In the genomic region with DNA sequence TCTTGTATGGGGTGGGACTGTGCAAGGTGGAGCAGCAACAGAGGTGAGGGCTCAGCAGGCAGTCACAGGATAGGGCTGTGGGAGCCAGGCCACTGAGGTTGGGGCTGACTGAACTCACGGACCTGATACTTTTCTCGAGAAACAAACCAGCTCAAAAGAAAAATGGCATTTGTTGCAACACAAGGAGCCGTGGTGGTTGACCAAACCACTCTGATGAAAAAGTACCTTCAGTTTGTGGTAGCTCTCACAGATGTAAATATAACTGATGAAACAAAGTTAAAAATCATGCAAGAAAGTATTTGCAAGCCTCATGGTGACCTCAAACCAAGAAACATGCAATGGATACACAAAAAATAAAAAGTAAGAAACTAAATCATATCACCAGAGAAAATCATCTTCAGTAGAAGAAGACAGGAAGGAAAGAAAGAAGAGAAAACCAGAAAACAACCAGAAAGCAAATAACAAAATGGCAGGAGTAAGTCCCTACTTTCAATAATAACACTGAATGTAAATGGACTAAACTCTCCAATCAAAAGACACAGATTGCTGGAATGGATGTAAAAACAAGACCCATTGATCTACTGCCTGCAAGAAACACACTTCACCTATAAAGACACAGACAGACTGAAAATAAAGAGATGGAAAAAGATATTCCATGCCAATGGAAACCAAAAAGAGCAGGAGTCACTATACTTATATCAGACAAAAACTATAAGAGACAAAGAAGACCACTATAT, we compare ENCODE assay signal across 22 cellular contexts. TPM values are rescaled to one million over a fixed set of nuclear protein-coding genes. Genes with fewer than 3 reads are reported as not detected.
A peak's percentile ranks its signal among the peaks of the same experiment; 100 is the strongest.
DNase-seq lines count a peak whose midpoint lies in the region; ATAC-seq, FAIRE-seq and TF ChIP-seq lines count a peak whose summit lies in the region.
"Had no signal": no experiment of that assay in that cellular context is flagged by ENCODE, and none has a peak within 500 bp of the region (broad histone marks: within the 10 kb centered on the region; RNA-seq: fewer than 3 reads in every experiment).

No MANE protein-coding gene starts in this region.

- H3K9ac ChIP-seq in GM12878 (ENCODE audit: control insufficient read depth, insufficient read depth, low read length), result no peak overlapping the region
- H3K9ac ChIP-seq in neuronal stem cell (ENCODE audit: low read depth, low read length, poor library complexity), result no peak overlapping the region

- POLR2A ChIA-PET in GM12878 (lab: Charles Lee), result interaction anchor here (1.1 to 1.3 kb wide), 2 partner anchors 26 to 33 kb away, joined by 3 read pairs; no protein-coding TSS in a partner anchor

- H3K9me3 Mint-ChIP-seq in endothelial cell (ENCODE audit: unreplicated experiment) (no peaks in the 10 kb centered on the region), nephron progenitor cell (peaks cover 7% of the 10 kb centered on the region)
- H3K9me3 Mint-ChIP-seq: activated naive CD4-positive, alpha-beta T cell treated with anti-CD3 and anti-CD28 coated beads, Interleukin-2, amount 10 ng/mL, durations not matched to agents 7 days and 5 days had no signal

- H3K18ac ChIP-seq in neuronal stem cell (ENCODE audit: low read length), result no peak overlapping the region

- no peaks in the 10 kb centered on the region for H3K79me2 ChIP-seq in GM12878 (ENCODE audit: control insufficient read depth, insufficient read depth, low read length)

- no peaks in the 10 kb centered on the region for H3K79me1 ChIP-seq in neuronal stem cell (ENCODE audit: low read depth, low read length)

- H3K36me3 ChIP-seq in GM12878 (ENCODE audit: control insufficient read depth in 2 of 2, insufficient read depth in 2 of 2, low read length in 1 of 2), result no peaks in the 10 kb centered on the region
- no peaks in the 10 kb centered on the region for H3K36me3 ChIP-seq in neuronal stem cell (replicated peaks in 1 of 2; ENCODE audit: control insufficient read depth in 2 of 2, insufficient read depth in 2 of 2, low read length in 2 of 2)

- peak; percentile 75 for ATAC-seq in GM12878
- ATAC-seq: right cardiac atrium had no signal

- TF ChIP-seq CTCF in HL-60 (IDR thresholded peaks at IDR 0.05; ENCODE audit: insufficient read depth, low read length) (no peak), GM12878 (IDR thresholded peaks at IDR 0.05 in 2 of 3, conservative IDR thresholded peaks at IDR 0.05 in 1 of 3; ENCODE audit: control insufficient read depth in 2 of 3, extremely low read depth in 1 of 3, insufficient read depth in 1 of 3, low read depth in 3 of 3, low read length in 3 of 3) (no peak), endothelial cell (IDR thresholded peaks at IDR 0.05; ENCODE audit: unreplicated experiment) (no peak), nephron progenitor cell (IDR thresholded peaks at IDR 0.05) (no peak)

- BruUV-seq in GM12878 (replicated peaks; lab: Mats Ljungman, UMichigan), result no TSS peak

- WGBS in GM12878 (ENCODE audit: insufficient coverage, insufficient replicate concordance, low lambda C conversion rate, missing lambda C conversion rate), result 0% methylated on average over 3 of the region's 3 CpGs
- no CpG with 5 or more reads among the region's 3 CpGs for WGBS in neuronal stem cell (ENCODE audit: extremely low coverage in 2 of 2, insufficient read length in 2 of 2, insufficient replicate concordance in 1 of 2), 2 donors

- H3K27me3 ChIP-seq in HL-60 (ENCODE audit: insufficient read depth, poor library complexity, severe bottlenecking) (no peaks in the 10 kb centered on the region), GM12878 (replicated peaks in 1 of 2; ENCODE audit: control insufficient read depth in 2 of 2, insufficient read depth in 2 of 2, low read length in 1 of 2) (no peaks in the 10 kb centered on the region; a peak in 1 of 4 replicates), neuronal stem cell (ENCODE audit: control insufficient read depth in 3 of 3, insufficient read depth in 3 of 3, low read depth in 1 of 3, low read length in 3 of 3) (peaks cover 0 to 7% (median 0%) of the 10 kb centered on the region in 3 experiments)

- TF ChIP-seq POLR2A in GM12878 (IDR thresholded peaks at IDR 0.05; ENCODE audit: low read depth, low read length), result no peak

- H2AK5ac ChIP-seq in neuronal stem cell (ENCODE audit: low read depth, low read length), result no peak overlapping the region

- H3K27ac Mint-ChIP-seq in endothelial cell (ENCODE audit: unreplicated experiment) (no peak overlapping the region), nephron progenitor cell (no peak overlapping the region)
- H3K27ac Mint-ChIP-seq: activated naive CD4-positive, alpha-beta T cell treated with anti-CD3 and anti-CD28 coated beads, Interleukin-2, amount 10 ng/mL, durations not matched to agents 7 days and 5 days; B cell had no signal

- 0 out of 2 replicates have a peak overlapping the region, but pooled peaks have one; percentile 34 for H2AFZ ChIP-seq in GM12878 (ENCODE audit: control insufficient read depth, low read depth, low read length)
- H2AFZ ChIP-seq in neuronal stem cell (ENCODE audit: low read length), result no peak overlapping the region

- in situ Hi-C loops in GM12878 (cut with MboI), result no loop called here

- peak; percentile 74 for DNase-seq in NK-92 treated with Interleukin-12 subunit alpha and Interleukin-12 subunit beta, amount 100 ng/mL, for 24 hours (lab: John Stamatoyannopoulos, UW)
- DNase-seq in NK-92 (lab: John Stamatoyannopoulos, UW; ENCODE audit: unreplicated experiment), result no peak
- peak; percentile 52 to 62 for DNase-seq in HL-60 (ENCODE audit: low read depth in 1 of 2, low spot score in 1 of 2)
- no peak for DNase-seq in GM12878 (ENCODE audit: low read depth, low spot score)
- DNase-seq in neuronal stem cell (ENCODE audit: low spot score), result no peak
- no peak for DNase-seq in endothelial cell (ENCODE audit: low spot score)
- DNase-seq in ecto neural progenitor cell (ENCODE audit: low spot score), result no peak
- DNase-seq in nephron progenitor cell, result no peak
- DNase-seq: 8988T; activated CD4-positive, CD25-positive, alpha-beta regulatory T cell; activated naive CD4-positive, alpha-beta T cell treated with anti-CD3 and anti-CD28 coated beads, Interleukin-2, amount 10 ng/mL, durations not matched to agents 7 days and 5 days; Caco-2; EL; NCI-H1436; NCI-H2171; right cardiac atrium; stimulated activated naive CD4-positive, alpha-beta T cell; T-helper 9 cell; trophoblast cell had no signal

- no peaks in the 10 kb centered on the region for H4K20me1 ChIP-seq in GM12878 (ENCODE audit: control insufficient read depth, insufficient read depth)

- H3K4me3 Mint-ChIP-seq in endothelial cell (ENCODE audit: unreplicated experiment), result no peak overlapping the region
- no peak overlapping the region for H3K4me3 Mint-ChIP-seq in nephron progenitor cell
- H3K4me3 Mint-ChIP-seq: activated naive CD4-positive, alpha-beta T cell treated with anti-CD3 and anti-CD28 coated beads, Interleukin-2, amount 10 ng/mL, durations not matched to agents 7 days and 5 days; B cell had no signal

- H3K4me1 ChIP-seq in GM12878 (ENCODE audit: control insufficient read depth, insufficient read depth, low read length), result peaks cover 4% of the 10 kb centered on the region
- peaks cover 0 to 5% of the 10 kb centered on the region in 2 donors for H3K4me1 ChIP-seq in neuronal stem cell (ENCODE audit: control insufficient read depth in 2 of 2, insufficient read depth in 1 of 2, low read depth in 1 of 2, low read length in 2 of 2)
- H3K4me1 ChIP-seq: Caco-2 had no signal

- TF ChIP-seq EP300 in GM12878 (IDR thresholded peaks at IDR 0.05; ENCODE audit: borderline replicate concordance in 1 of 2, control insufficient read depth in 1 of 2, low read depth in 2 of 2, low read length in 2 of 2), result peak in 1 of 2 experiments; percentile 79; a peak in 1 of 4 replicates

- SMC1A ChIA-PET in GM12878 (lab: Charles Lee; ENCODE audit: uncharacterized antibody, unreplicated experiment), result interaction anchor here (0.9 to 1.9 kb wide), 10 partner anchors 8 to 95 kb away, joined by 3 to 8 read pairs (median 5); no protein-coding TSS in a partner anchor

- H3K4me1 Mint-ChIP-seq in endothelial cell (ENCODE audit: unreplicated experiment) (peaks cover 21% of the 10 kb centered on the region), nephron progenitor cell (peaks cover 11% of the 10 kb centered on the region)
- H3K4me1 Mint-ChIP-seq: activated naive CD4-positive, alpha-beta T cell treated with anti-CD3 and anti-CD28 coated beads, Interleukin-2, amount 10 ng/mL, durations not matched to agents 7 days and 5 days; B cell had no signal

- TF ChIP-seq RAD21 in GM12878 (IDR thresholded peaks at IDR 0.05; ENCODE audit: insufficient read depth, low read depth, low read length), result no peak

- no peak overlapping the region for H3K14ac ChIP-seq in neuronal stem cell (ENCODE audit: low read length)

- no peak overlapping the region for H2BK120ac ChIP-seq in neuronal stem cell (ENCODE audit: low read depth, low read length)

- CTCF ChIA-PET in GM12878 (lab: Yijun Ruan, JAX), result interaction anchor here (0.7 to 2.5 kb wide), 7 partner anchors 14 to 102 kb away, joined by 3 to 8 read pairs (median 3); no protein-coding TSS in a partner anchor

- peaks cover 5% of the 10 kb centered on the region for H3K27me3 Mint-ChIP-seq in endothelial cell (ENCODE audit: unreplicated experiment)
- H3K27me3 Mint-ChIP-seq in nephron progenitor cell (ENCODE audit: low read depth, poor library complexity), result peaks cover 10% of the 10 kb centered on the region

- H3K4ac ChIP-seq in neuronal stem cell (ENCODE audit: low read length), result no peak overlapping the region

- RAD21 ChIA-PET in GM12878 (lab: Charles Lee; ENCODE audit: unreplicated experiment), result interaction anchor here (0.8 to 1.3 kb wide), 3 partner anchors 36 to 124 kb away, joined by 3 to 5 read pairs (median 3); no protein-coding TSS in a partner anchor

- H2BK15ac ChIP-seq in neuronal stem cell (ENCODE audit: low read length), result no peak overlapping the region

- H3K4me3 ChIP-seq in HL-60 (replicated peaks; ENCODE audit: insufficient read depth, low read length), result no peak overlapping the region
- no peak overlapping the region for H3K4me3 ChIP-seq in GM12878
- H3K4me3 ChIP-seq in neuronal stem cell (ENCODE audit: low read length in 2 of 2), result no peak overlapping the region
- H3K4me3 ChIP-seq: lung had no signal

- intact Hi-C loops in GM12878 (cut with micrococcal nuclease; ENCODE audit: unreplicated experiment), result no loop called here

- no peak overlapping the region for H2BK5ac ChIP-seq in neuronal stem cell (ENCODE audit: low read length)

- no peak overlapping the region for H2BK12ac ChIP-seq in neuronal stem cell (ENCODE audit: low read length)

- H3K9me3 ChIP-seq in GM12878 (replicated peaks; ENCODE audit: control insufficient read depth, insufficient read depth, low read length) (no peaks in the 10 kb centered on the region; the same call in 2 of the 3 replicates), neuronal stem cell (replicated peaks in 1 of 2; ENCODE audit: control insufficient read depth in 2 of 2, insufficient read depth in 1 of 2, low read depth in 1 of 2, low read length in 2 of 2) (no peaks in the 10 kb centered on the region)
- H3K9me3 ChIP-seq: Caco-2 had no signal

- H4K8ac ChIP-seq in neuronal stem cell (ENCODE audit: low read depth, low read length), result no peak overlapping the region

- H3K4me2 ChIP-seq in GM12878 (ENCODE audit: control insufficient read depth, insufficient read depth), result no peak overlapping the region
- no peak overlapping the region for H3K4me2 ChIP-seq in neuronal stem cell (ENCODE audit: insufficient read depth, low read length, poor library complexity, severe bottlenecking)

- FAIRE-seq in GM12878 (lab: Jason Lieb, UNC), result no peak
- FAIRE-seq: astrocyte had no signal

- H3K27ac ChIP-seq in HL-60 (replicated peaks) (peak overlapping the region; percentile 61), GM12878 (ENCODE audit: control insufficient read depth, insufficient read depth) (no peak overlapping the region), neuronal stem cell (replicated peaks; ENCODE audit: low read length) (peak overlapping the region; percentile 22)

- no peak overlapping the region for H4K91ac ChIP-seq in neuronal stem cell (ENCODE audit: low read depth, low read length, poor library complexity)

- no peak overlapping the region for H3K23ac ChIP-seq in neuronal stem cell (ENCODE audit: low read depth, low read length, poor library complexity)

- H3K36me3 Mint-ChIP-seq in endothelial cell (ENCODE audit: low read depth, unreplicated experiment) (no peaks in the 10 kb centered on the region), nephron progenitor cell (ENCODE audit: low read depth) (no peaks in the 10 kb centered on the region)
- H3K36me3 Mint-ChIP-seq: activated naive CD4-positive, alpha-beta T cell treated with anti-CD3 and anti-CD28 coated beads, Interleukin-2, amount 10 ng/mL, durations not matched to agents 7 days and 5 days had no signal

RNA-seq across cellular contexts. Expression of gene DUSP5, which starts 48.9 kb away (rescaled TPM):
- 45.5 and 51.7 TPM in 2 replicates for total RNA-seq in GM12878 (2013; cell fraction: nucleolus; rRNA removed)
- 24.1 and 26.8 TPM in 2 replicates for total RNA-seq in GM12878 (2014; rRNA removed)
- 19.6 and 23.1 TPM in 2 replicates for total RNA-seq in GM12878 (2014; rRNA removed; fragmentation: Illumina TruSeq; extraction: Trizol)
- total RNA-seq in GM12878 (2021), result 41.6 and 44.9 TPM in 2 replicates
- polyA plus RNA-seq in GM12878 (2011; ENCODE audit: low read depth), result 39.0 TPM
- polyA plus RNA-seq in GM12878 (2011; rRNA removed), result 77.4 and 95.9 TPM in 2 replicates
- 141 and 145 TPM in 2 replicates for polyA plus RNA-seq in GM12878 (2011; cell fraction: cytosol; rRNA removed)
- 117 and 144 TPM in 2 replicates for polyA plus RNA-seq in GM12878 (2011; cell fraction: nucleus; rRNA removed)
- polyA plus RNA-seq in GM12878 (2012), result 44.8 and 52.5 TPM in 2 replicates
- 25.3 and 27.8 TPM in 2 replicates for polyA plus RNA-seq in GM12878 (2014; fragmentation: Illumina TruSeq; extraction: Trizol)
- polyA plus RNA-seq in GM12878 (2014; fragmentation: Nextera tagmentation; extraction: Ambion mirVana), result 10 to 100 TPM in 1 of 2 experiments, 1 to 10 TPM in 1; 7.5 to 14.6 TPM
- polyA plus RNA-seq in GM12878 (2014; rRNA removed), result 23.7 and 24.2 TPM in 2 replicates
- 1 to 10 TPM; 2.1 to 6.5 TPM for polyA plus RNA-seq in GM12878 (2016; fragmentation: Nextera tagmentation; extraction: Ambion mirVana)
- 215 and 257 TPM in 2 replicates for polyA minus RNA-seq in GM12878 (2011; rRNA and poly(A)+ RNA removed)
- polyA minus RNA-seq in GM12878 (2011; cell fraction: cytosol; rRNA and poly(A)+ RNA removed), result 123 and 126 TPM in 2 replicates
- 83.2 and 120 TPM in 2 replicates for polyA minus RNA-seq in GM12878 (2011; cell fraction: nucleus; rRNA and poly(A)+ RNA removed)
- polyA plus RNA-seq in neuronal stem cell (2013, experiment 1 of 2), result 1.4 TPM
- polyA plus RNA-seq in neuronal stem cell (2013, experiment 2 of 2), result 1.6 TPM
- 46.0 TPM for total RNA-seq in endothelial cell (ENCODE audit: unreplicated experiment)

Comparison
In these comparisons a context has a peak if more than half of its experiments do, and no peak if none do; other contexts are left out.
1. DNase-seq: peak in NK-92 treated with Interleukin-12 subunit alpha and Interleukin-12 subunit beta, amount 100 ng/mL, for 24 hours (single experiment) and HL-60 (2 of 2); none in NK-92 (single experiment), GM12878 (single experiment), neuronal stem cell (single experiment), endothelial cell (single experiment), ecto neural progenitor cell (single experiment) and nephron progenitor cell (single experiment).